Comparison of ENCODE assay signal across 8 cellular contexts in the genomic region with DNA sequence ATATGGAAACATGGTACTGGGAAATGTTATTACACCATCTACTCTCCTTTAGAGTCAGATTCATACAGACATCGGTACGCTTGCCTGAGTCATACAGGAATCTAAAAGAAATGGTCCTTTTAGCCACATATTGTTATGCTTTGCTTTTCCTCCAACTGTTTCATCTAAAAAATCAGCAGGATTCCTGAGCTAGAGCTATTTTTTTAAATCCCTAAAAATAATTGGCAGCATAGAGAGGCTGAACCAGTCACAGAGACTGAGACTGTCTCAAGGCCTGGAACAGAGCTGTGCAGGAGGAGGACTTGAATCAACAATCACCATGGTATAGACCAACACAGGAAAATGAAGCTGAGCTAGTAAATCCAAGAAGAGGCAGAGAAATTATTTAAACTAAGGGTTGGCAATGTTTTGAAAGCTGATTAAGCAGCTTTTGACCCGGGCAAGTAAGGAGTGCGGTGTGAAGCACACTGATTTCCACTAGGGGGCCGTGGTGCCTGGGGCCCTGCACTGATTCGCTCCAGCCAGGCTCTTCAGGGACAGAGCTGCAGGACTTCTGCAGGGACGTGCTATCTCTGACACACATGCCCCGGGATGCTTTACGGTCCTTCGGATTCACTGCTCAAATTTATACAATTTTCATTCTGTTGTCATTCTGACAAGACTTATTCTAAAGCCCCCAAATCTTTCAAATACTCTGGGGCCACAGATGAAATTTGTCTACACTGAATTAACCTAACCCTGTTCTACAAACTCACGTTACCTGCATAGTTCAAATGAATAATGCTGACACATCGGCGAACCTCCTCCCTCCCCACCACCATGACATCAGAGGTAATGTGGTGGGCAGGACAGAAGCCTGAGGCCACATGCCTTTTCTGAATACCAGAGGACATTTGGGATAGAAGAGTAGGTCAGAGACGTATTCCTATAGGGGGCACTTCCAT.
A peak's percentile ranks its signal among the peaks of the same experiment; 100 is the strongest.
DNase-seq lines count a peak whose midpoint lies in the region; ATAC-seq and TF ChIP-seq lines count a peak whose summit lies in the region.

No MANE protein-coding gene starts in this region.

- no peaks in the 10 kb centered on the region for H3K4me1 ChIP-seq in Panc1 (ENCODE audit: control insufficient read depth, insufficient read depth, low read length)
- no peaks in the 10 kb centered on the region for H3K4me1 ChIP-seq in right cardiac atrium (ENCODE audit: control insufficient read depth, insufficient read depth, low read length)
- no peaks in the 10 kb centered on the region for H3K4me1 ChIP-seq in gastrocnemius medialis

- H3K27me3 Mint-ChIP-seq in activated naive CD8-positive, alpha-beta T cell treated with anti-CD3 and anti-CD28 coated beads, Interleukin-2, amount 10 ng/mL, durations not matched to agents 7 days and 5 days = no peaks in the 10 kb centered on the region

- H3K36me3 Mint-ChIP-seq in activated naive CD8-positive, alpha-beta T cell treated with anti-CD3 and anti-CD28 coated beads, Interleukin-2, amount 10 ng/mL, durations not matched to agents 7 days and 5 days = no peaks in the 10 kb centered on the region

- H3K4me3 Mint-ChIP-seq in activated naive CD8-positive, alpha-beta T cell treated with anti-CD3 and anti-CD28 coated beads, Interleukin-2, amount 10 ng/mL, durations not matched to agents 7 days and 5 days = no peak overlapping the region

- TF ChIP-seq CTCF in Panc1 (IDR thresholded peaks at IDR 0.05) (peak; percentile 79), gastrocnemius medialis (IDR thresholded peaks at IDR 0.05 in 4 of 5, conservative IDR thresholded peaks at IDR 0.05 in 1 of 5) (peak; percentile 16 to 75 (median 58))

- H3K4me1 Mint-ChIP-seq in activated naive CD8-positive, alpha-beta T cell treated with anti-CD3 and anti-CD28 coated beads, Interleukin-2, amount 10 ng/mL, durations not matched to agents 7 days and 5 days = peaks cover 5% of the 10 kb centered on the region

- BruUV-seq in Panc1 (replicated peaks; lab: Mats Ljungman, UMichigan) = no TSS peak

- in situ Hi-C loops in G401 (cut with HindIII; ENCODE audit: low sequenced_read_pairs) (no loop called here), Panc1 (cut with HindIII; ENCODE audit: low pct_unique_long_range_greater_than_20kb, low sequenced_read_pairs) (no loop called here), gastrocnemius medialis (cut with MboI; ENCODE audit: low sequenced_read_pairs in 4 of 4) (loop anchor here in 2 of 4 donors (10.0 kb wide), 2 partner anchors 195 to 395 kb away; no protein-coding TSS in a partner anchor)

- intact Hi-C loops in Panc1 (cut with micrococcal nuclease; ENCODE audit: unreplicated experiment) = loop anchor here (10.0 kb wide), 1 partner anchor 145 kb away; no protein-coding TSS in a partner anchor
- intact Hi-C loops in right cardiac atrium (cut with DNase I) = loop anchor here in 2 of 4 donors (5.0 to 10.0 kb wide), 4 partner anchors 165 to 395 kb away; no protein-coding TSS in a partner anchor
- intact Hi-C loops in gastrocnemius medialis (cut with DNase I; ENCODE audit: low total_unique reads) = loop anchor here (1.0 to 10.0 kb wide), 4 partner anchors 42 to 985 kb away; no protein-coding TSS in a partner anchor

- H3K9me3 ChIP-seq in Panc1 (ENCODE audit: control insufficient read depth, insufficient read depth, low read depth, low read length) (no peaks in the 10 kb centered on the region), right cardiac atrium (ENCODE audit: control insufficient read depth, low read length) (no peaks in the 10 kb centered on the region), gastrocnemius medialis (no peaks in the 10 kb centered on the region)

- CTCF ChIA-PET in Panc1 (lab: Charles Lee) = interaction anchor here (0.7 kb wide), 2 partner anchors 36 to 131 kb away, joined by 3 read pairs; no protein-coding TSS in a partner anchor

- POLR2A ChIA-PET in Panc1 (lab: Charles Lee) = no interaction called here
- POLR2A ChIA-PET in activated naive CD8-positive, alpha-beta T cell treated with anti-CD3 and anti-CD28 coated beads, Interleukin-2, amount 10 ng/mL, durations not matched to agents 7 days and 5 days (lab: Charles Lee) = no interaction called here

- no peaks in the 10 kb centered on the region for H3K36me3 ChIP-seq in Panc1 (ENCODE audit: control insufficient read depth, insufficient read depth, low read length)
- H3K36me3 ChIP-seq in gastrocnemius medialis = no peaks in the 10 kb centered on the region

- no peaks in the 10 kb centered on the region for H3K9me3 Mint-ChIP-seq in activated naive CD8-positive, alpha-beta T cell treated with anti-CD3 and anti-CD28 coated beads, Interleukin-2, amount 10 ng/mL, durations not matched to agents 7 days and 5 days

- no peak overlapping the region for H3K4me3 ChIP-seq in Panc1 (ENCODE audit: low read depth in 2 of 2, low read length in 2 of 2)
- no peak overlapping the region for H3K4me3 ChIP-seq in right cardiac atrium (ENCODE audit: low read length)
- H3K4me3 ChIP-seq in gastrocnemius medialis = no peak overlapping the region

- 39% methylated on average over 14 of the region's 14 CpGs for WGBS in right cardiac atrium

- no peak for TF ChIP-seq POLR2A in gastrocnemius medialis (IDR thresholded peaks at IDR 0.05)

- no peaks in the 10 kb centered on the region for H3K27me3 ChIP-seq in Panc1 (ENCODE audit: control insufficient read depth, insufficient read depth, low read length)
- no peaks in the 10 kb centered on the region for H3K27me3 ChIP-seq in right cardiac atrium (ENCODE audit: control insufficient read depth, insufficient read depth)
- no peaks in the 10 kb centered on the region for H3K27me3 ChIP-seq in gastrocnemius medialis

- DNase-seq in G401 (ENCODE audit: low spot score) (peak; percentile 84), Panc1 (ENCODE audit: low read depth, low spot score) (peak; percentile 25), right cardiac atrium (peak; percentile 61 to 84 (median 79)), gastrocnemius medialis (peak in 1 of 2 donors; percentile 20), NCI-H2029 (lab: John Stamatoyannopoulos, UW) (no peak)
- no peak for DNase-seq in activated naive CD8-positive, alpha-beta T cell treated with anti-CD3 and anti-CD28 coated beads, Interleukin-2, amount 10 ng/mL, durations not matched to agents 7 days and 5 days

- ATAC-seq in GM21390 (IDR thresholded peaks at IDR 0.05; ENCODE audit: unreplicated experiment) (peak; percentile 94), HG03565 (IDR thresholded peaks at IDR 0.05; ENCODE audit: unreplicated experiment) (peak; percentile 80), Panc1 (peak; percentile 99), right cardiac atrium (peak; percentile 91 to 92), gastrocnemius medialis (peak; percentile 76 to 77)
- peak; percentile 72 for ATAC-seq in activated naive CD8-positive, alpha-beta T cell treated with anti-CD3 and anti-CD28 coated beads, Interleukin-2, amount 10 ng/mL, durations not matched to agents 7 days and 5 days (ENCODE audit: low read depth)

- H3K27ac ChIP-seq in Panc1 (ENCODE audit: low read length) (no peak overlapping the region), right cardiac atrium (ENCODE audit: low read length) (no peak overlapping the region), gastrocnemius medialis (no peak overlapping the region)

- H3K27ac Mint-ChIP-seq in activated naive CD8-positive, alpha-beta T cell treated with anti-CD3 and anti-CD28 coated beads, Interleukin-2, amount 10 ng/mL, durations not matched to agents 7 days and 5 days = no peak overlapping the region

Comparison
In these comparisons a context has a peak if more than half of its experiments do, and no peak if none do; other contexts are left out.
1. DNase-seq: peak in G401 (single experiment), Panc1 (single experiment) and right cardiac atrium (3 of 3); none in activated naive CD8-positive, alpha-beta T cell treated with anti-CD3 and anti-CD28 coated beads, Interleukin-2, amount 10 ng/mL, durations not matched to agents 7 days and 5 days (single experiment) and NCI-H2029 (single experiment).
2. Peak in every context shown above with its lines, with median percentiles within 50 percentile points of each other: ATAC-seq.